In the genomic region with DNA sequence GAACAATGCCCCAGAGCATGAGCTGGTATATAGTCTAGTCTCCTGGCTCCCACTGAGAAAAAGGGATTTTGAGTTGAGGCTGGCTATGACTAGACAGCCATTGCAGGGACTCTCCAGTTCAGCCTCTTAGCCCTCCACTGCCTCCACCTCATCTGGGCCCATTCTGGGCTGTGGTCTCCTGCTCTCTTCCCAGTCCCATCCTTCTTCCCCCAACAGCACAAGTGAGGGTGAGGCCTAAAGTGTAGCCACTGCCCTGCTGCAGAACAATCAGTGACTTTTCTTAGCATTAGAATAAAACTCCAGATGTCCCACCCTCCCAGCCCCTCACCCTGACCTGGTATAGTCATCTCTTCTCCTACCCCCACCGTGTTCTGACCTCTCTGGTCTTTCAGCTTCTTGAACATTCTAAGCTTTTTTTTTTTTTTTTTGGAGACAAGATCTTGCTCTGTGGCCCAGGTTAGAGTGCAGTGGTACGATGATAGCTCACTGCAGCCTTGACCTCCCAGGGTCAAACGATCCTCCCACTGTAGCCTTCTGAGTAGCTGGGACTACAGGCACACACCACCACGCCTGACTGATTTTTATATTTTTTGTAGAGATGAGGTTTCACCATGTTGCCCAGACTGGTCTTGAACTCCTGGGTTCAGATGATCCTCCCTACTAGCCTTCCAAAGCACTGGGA, we compare ENCODE assay signal across 11 cellular contexts. TPM values are rescaled to one million over a fixed set of nuclear protein-coding genes. Genes with fewer than 3 reads are reported as not detected.
A peak's percentile ranks its signal among the peaks of the same experiment; 100 is the strongest.
DNase-seq lines count a peak whose midpoint lies in the region; ATAC-seq and TF ChIP-seq lines count a peak whose summit lies in the region.
"Had no signal": no experiment of that assay in that cellular context is flagged by ENCODE, and none has a peak within 500 bp of the region (broad histone marks: within the 10 kb centered on the region; RNA-seq: fewer than 3 reads in every experiment).

No MANE protein-coding gene starts in this region.

- H3F3A ChIP-seq in SK-N-SH (replicated peaks; ENCODE audit: insufficient read depth): peaks cover 22% of the 10 kb centered on the region

- H3K27ac ChIP-seq in SK-N-SH (ENCODE audit: low read depth in 2 of 2, low read length in 1 of 2) (peak overlapping the region in 1 of 2 experiments; percentile 96; a peak in 2 of 4 replicates), esophagus muscularis mucosa (replicated peaks in 1 of 4) (peak overlapping the region; percentile 95 to 99 (median 96)), psoas muscle (peak overlapping the region; percentile 95)
- H3K27ac ChIP-seq: 22Rv1 had no signal

- no peak for TF ChIP-seq POLR2A in esophagus muscularis mucosa (IDR thresholded peaks at IDR 0.05; ENCODE audit: low read depth)

- TF ChIP-seq CTCF in SK-N-SH (IDR thresholded peaks at IDR 0.05) (no peak), esophagus muscularis mucosa (IDR thresholded peaks at IDR 0.05) (no peak), psoas muscle (IDR thresholded peaks at IDR 0.05) (no peak)

- H2AFZ ChIP-seq in SK-N-SH (ENCODE audit: low read depth): no peak overlapping the region

- H3K27me3 ChIP-seq in SK-N-SH (ENCODE audit: insufficient read depth) (no peaks in the 10 kb centered on the region), esophagus muscularis mucosa (no peaks in the 10 kb centered on the region), psoas muscle (ENCODE audit: insufficient read depth in 3 of 3, low read length in 2 of 3) (no peaks in the 10 kb centered on the region)

- CTCF ChIA-PET in SK-N-SH (lab: Yijun Ruan, JAX): no interaction called here

- peaks cover 22 to 29% of the 10 kb centered on the region in 2 experiments; a peak in 3 of 4 replicates for H3K4me1 ChIP-seq in SK-N-SH (ENCODE audit: control insufficient read depth in 1 of 2, insufficient read depth in 2 of 2, low read depth in 1 of 2, low read length in 1 of 2)
- H3K4me1 ChIP-seq in esophagus muscularis mucosa: peaks cover 48 to 88% (median 78%) of the 10 kb centered on the region in 4 donors
- H3K4me1 ChIP-seq in psoas muscle: peaks cover 53% of the 10 kb centered on the region

- peaks cover 97% of the 10 kb centered on the region for H3K79me2 ChIP-seq in SK-N-SH (ENCODE audit: insufficient read depth)

- no peak for TF ChIP-seq RAD21 in SK-N-SH (IDR thresholded peaks at IDR 0.05; ENCODE audit: low read length)

- WGBS in SK-N-SH (ENCODE audit: low lambda C conversion rate): 85% methylated on average over 4 of the region's 4 CpGs
- WGBS in esophagus muscularis mucosa: 69% methylated on average over 4 of the region's 4 CpGs
- WGBS in psoas muscle, 3 donors: 69 to 70% (median 70%) methylated on average over 4 of the region's 4 CpGs

- H3K4me3 ChIP-seq in SK-N-SH (ENCODE audit: low read depth in 2 of 2, low read length in 1 of 2) (no peak overlapping the region), esophagus muscularis mucosa (no peak overlapping the region), psoas muscle (no peak overlapping the region)

- no peak overlapping the region for H3K9ac ChIP-seq in SK-N-SH

- no peaks in the 10 kb centered on the region for H3K9me3 ChIP-seq in SK-N-SH
- H3K9me3 ChIP-seq in esophagus muscularis mucosa: no peaks in the 10 kb centered on the region
- no peaks in the 10 kb centered on the region for H3K9me3 ChIP-seq in psoas muscle

- intact Hi-C loops in esophagus muscularis mucosa (cut with DNase I) (loop anchor here (5.0 kb wide), 1 partner anchor 41 kb away; no protein-coding TSS in a partner anchor), psoas muscle (cut with DNase I) (no loop called here), posterior cingulate gyrus (cut with DNase I) (no loop called here)

- H4K20me1 ChIP-seq in SK-N-SH (ENCODE audit: insufficient read depth): peaks cover 69% of the 10 kb centered on the region

- ATAC-seq in SK-N-SH treated with all-trans-retinoic acid at 6 μM for 48 hours: no peak
- ATAC-seq in HG02610 (IDR thresholded peaks at IDR 0.05; ENCODE audit: unreplicated experiment): peak; percentile 31
- ATAC-seq in psoas muscle: no peak

- H3K36me3 ChIP-seq in SK-N-SH (replicated peaks in 1 of 2; ENCODE audit: control insufficient read depth in 1 of 2, insufficient read depth in 2 of 2, low read length in 1 of 2) (peaks cover 10 to 22% of the 10 kb centered on the region in 2 experiments), esophagus muscularis mucosa (peaks cover 0 to 15% (median 7%) of the 10 kb centered on the region in 4 donors), psoas muscle (ENCODE audit: insufficient read depth in 1 of 2, low read depth in 1 of 2) (peaks cover 5 to 6% of the 10 kb centered on the region in 2 donors)

- H3K9me2 ChIP-seq in SK-N-SH: no peaks in the 10 kb centered on the region

- DNase-seq in SK-N-SH: no peak
- DNase-seq in esophagus muscularis mucosa (ENCODE audit: extremely low spot score): no peak
- DNase-seq in psoas muscle: no peak
- no peak for DNase-seq in NCI-H146 (lab: John Stamatoyannopoulos, UW)
- no peak for DNase-seq in activated CD8-positive, alpha-beta memory T cell treated with anti-CD3 and anti-CD28 coated beads for 24 hours
- no peak for DNase-seq in posterior cingulate gyrus
- DNase-seq: activated effector memory CD4-positive, alpha-beta T cell treated with anti-CD3 and anti-CD28 coated beads, Interleukin-2, amount 50 U/mL, for 16 hours; midbrain had no signal

- TF ChIP-seq EP300 in SK-N-SH (IDR thresholded peaks at IDR 0.05; ENCODE audit: borderline replicate concordance in 1 of 2, low read depth in 1 of 2, low read length in 1 of 2) (no peak), esophagus muscularis mucosa (IDR thresholded peaks at IDR 0.05) (no peak)

- peak overlapping the region; percentile 99; the same call in 1 of the 2 replicates for H3K4me2 ChIP-seq in SK-N-SH

- POLR2A ChIA-PET in SK-N-SH (lab: Yijun Ruan, JAX): no interaction called here

TF ChIP-seq in SK-N-SH, 30 proteins besides CTCF, POLR2A, EP300 and RAD21 (continues in another document):
- TF ChIP-seq YY1 (IDR thresholded peaks at IDR 0.05; ENCODE audit: low read depth): no peak
- TF ChIP-seq GATA2 (CRISPR knock-in tag; IDR thresholded peaks at IDR 0.05): no peak
- no peak for TF ChIP-seq RCOR1 (IDR thresholded peaks at IDR 0.05; ENCODE audit: low read length)

TF ChIP-seq in SK-N-SH treated with all-trans-retinoic acid at 6 μM for 48 hours, 23 proteins besides CTCF, POLR2A, EP300 and RAD21 (continues in another document):
- no peak for TF ChIP-seq GLIS3 (CRISPR knock-in tag; IDR thresholded peaks at IDR 0.05)
- no peak for TF ChIP-seq CREB5 (CRISPR knock-in tag; IDR thresholded peaks at IDR 0.05; ENCODE audit: low read depth)
- TF ChIP-seq ZNF70 (CRISPR knock-in tag; IDR thresholded peaks at IDR 0.05): no peak
- no peak for TF ChIP-seq ISL1 (CRISPR knock-in tag; IDR thresholded peaks at IDR 0.05)
- no peak for TF ChIP-seq RARB (CRISPR knock-in tag; IDR thresholded peaks at IDR 0.05)
- no peak for TF ChIP-seq TCF4 (CRISPR knock-in tag; IDR thresholded peaks at IDR 0.05; ENCODE audit: borderline replicate concordance)
- no peak for TF ChIP-seq OSR1 (CRISPR knock-in tag; IDR thresholded peaks at IDR 0.05)
- TF ChIP-seq PPARA (CRISPR knock-in tag; IDR thresholded peaks at IDR 0.05; ENCODE audit: borderline replicate concordance): no peak
- TF ChIP-seq BACH2 (CRISPR knock-in tag; IDR thresholded peaks at IDR 0.05; ENCODE audit: borderline replicate concordance): no peak
- no peak for TF ChIP-seq ARNTL (CRISPR knock-in tag; IDR thresholded peaks at IDR 0.05; ENCODE audit: borderline replicate concordance, low read depth)
- TF ChIP-seq ZNF8 (CRISPR knock-in tag; IDR thresholded peaks at IDR 0.05): no peak
- TF ChIP-seq ZNF565 (CRISPR knock-in tag; conservative IDR thresholded peaks at IDR 0.05; ENCODE audit: low read depth): no peak
- no peak for TF ChIP-seq ZFP3 (CRISPR knock-in tag; IDR thresholded peaks at IDR 0.05)
- no peak for TF ChIP-seq CSDC2 (CRISPR knock-in tag; IDR thresholded peaks at IDR 0.05)
- no peak for TF ChIP-seq TOX (CRISPR knock-in tag; IDR thresholded peaks at IDR 0.05; ENCODE audit: borderline replicate concordance)

RNA-seq across cellular contexts. Expression of gene MED15, which starts 4.3 kb away (rescaled TPM):
- polyA plus RNA-seq in SK-N-SH (2012; rRNA removed) (36.0 and 45.1 TPM in 2 replicates), psoas muscle (10 to 100 TPM; 33.8 to 61.5 (median 41.5) TPM)
- 20.6 and 30.1 TPM in 2 replicates for polyA plus RNA-seq in SK-N-SH (2012; cell fraction: cytosol; rRNA removed)
- polyA plus RNA-seq in SK-N-SH (2012; cell fraction: nucleus; rRNA removed): 186 and 205 TPM in 2 replicates
- total RNA-seq in esophagus muscularis mucosa (10 to 100 TPM; 34.0 to 54.1 (median 38.9) TPM), psoas muscle (10 to 100 TPM; 46.4 to 94.8 (median 73.6) TPM)

RNA-seq across cellular contexts. Expression of gene KLHL22, which starts 16.1 kb away (rescaled TPM):
- polyA plus RNA-seq in SK-N-SH (2012; rRNA removed): 26.5 and 29.8 TPM in 2 replicates
- polyA plus RNA-seq in SK-N-SH (2012; cell fraction: cytosol; rRNA removed): 9.3 and 17.3 TPM in 2 replicates
- polyA plus RNA-seq in SK-N-SH (2012; cell fraction: nucleus; rRNA removed): 56.9 and 66.8 TPM in 2 replicates
- 10 to 100 TPM; 19.9 to 35.5 (median 27.3) TPM for total RNA-seq in esophagus muscularis mucosa
- total RNA-seq in psoas muscle: 10 to 100 TPM; 14.6 to 24.3 (median 16.8) TPM
- polyA plus RNA-seq in psoas muscle: 10 to 100 TPM in 1 of 3 donors, 1 to 10 TPM in 2; 8.4 to 13.9 (median 9.2) TPM
